In genomic region chr15:63244399-63244798, GRCh38 we compare ENCODE assay signal across 11 cellular contexts. TPM values are rescaled to one million over a fixed set of nuclear protein-coding genes. Genes with fewer than 3 reads are reported as not detected.
A peak's percentile ranks its signal among the peaks of the same experiment; 100 is the strongest.
DNase-seq lines count a peak whose midpoint lies in the region; ATAC-seq and TF ChIP-seq lines count a peak whose summit lies in the region.
"Had no signal": no experiment of that assay in that cellular context is flagged by ENCODE, and none has a peak within 500 bp of the region (broad histone marks: within the 10 kb centered on the region; RNA-seq: fewer than 3 reads in every experiment).

No MANE protein-coding gene starts in this region.

- H3K9ac ChIP-seq in adipocyte (ENCODE audit: low read length) (peak overlapping the region; percentile 7), skeletal muscle satellite cell (ENCODE audit: low read depth, low read length) (peak overlapping the region; percentile 60)

- H3K9me3 ChIP-seq in adipocyte (ENCODE audit: control insufficient read depth, low read length), result no peaks in the 10 kb centered on the region
- H3K9me3 ChIP-seq in right cardiac atrium (ENCODE audit: control insufficient read depth, low read length), result no peaks in the 10 kb centered on the region
- no peaks in the 10 kb centered on the region for H3K9me3 ChIP-seq in skeletal muscle satellite cell (replicated peaks; ENCODE audit: low read length)

- H3K4me3 ChIP-seq in adipocyte (ENCODE audit: low read length) (peak overlapping the region; percentile 22), right cardiac atrium (ENCODE audit: low read length) (no peak overlapping the region), skeletal muscle satellite cell (ENCODE audit: low read length) (no peak overlapping the region)

- intact Hi-C loops in right cardiac atrium (cut with DNase I) (loop anchor here in 1 of 4 donors (10.0 kb wide), 1 partner anchor 90 kb away; the partner anchor contains the start of gene RPS27L), posterior cingulate gyrus (cut with DNase I) (no loop called here)

- H3K27me3 ChIP-seq in adipocyte (replicated peaks; ENCODE audit: control insufficient read depth, insufficient read depth, low read length) (no peaks in the 10 kb centered on the region), right cardiac atrium (ENCODE audit: control insufficient read depth, insufficient read depth) (no peaks in the 10 kb centered on the region), skeletal muscle satellite cell (ENCODE audit: control insufficient read depth, insufficient read depth, low read length) (no peaks in the 10 kb centered on the region)

- DNase-seq in adipocyte (ENCODE audit: low read depth) (no peak), right cardiac atrium (no peak), NCI-H510A treated with DMSO at 0.1 percent for 48 hours (lab: John Stamatoyannopoulos, UW) (no peak), posterior cingulate gyrus (no peak)
- DNase-seq: activated CD4-positive, CD25-positive, alpha-beta regulatory T cell; Karpas-422; left colon had no signal

- TF ChIP-seq RAD21 in Ishikawa (IDR thresholded peaks at IDR 0.05; ENCODE audit: low read depth), result no peak

- peak; percentile 93 for TF ChIP-seq EP300 in Ishikawa (IDR thresholded peaks at IDR 0.05; ENCODE audit: borderline replicate concordance)

- no peaks in the 10 kb centered on the region for H3K36me3 ChIP-seq in adipocyte (ENCODE audit: control insufficient read depth, insufficient read depth, low read length, severe bottlenecking)
- peaks cover 7% of the 10 kb centered on the region for H3K36me3 ChIP-seq in skeletal muscle satellite cell (ENCODE audit: insufficient read depth, low read length)

- H3K4me1 ChIP-seq in adipocyte (ENCODE audit: control insufficient read depth, insufficient read depth, low read length), result peaks cover 58% of the 10 kb centered on the region
- peaks cover 6% of the 10 kb centered on the region for H3K4me1 ChIP-seq in right cardiac atrium (ENCODE audit: control insufficient read depth, insufficient read depth, low read length)
- peaks cover 41% of the 10 kb centered on the region for H3K4me1 ChIP-seq in skeletal muscle satellite cell (ENCODE audit: control insufficient read depth, insufficient read depth, low read length)

- peak overlapping the region; percentile 47 for H3K4me2 ChIP-seq in skeletal muscle satellite cell (ENCODE audit: low read length)

- 29% methylated on average over 4 of the region's 4 CpGs for WGBS in right cardiac atrium

- ATAC-seq in right cardiac atrium (peak; percentile 58 to 70), HG03196 (IDR thresholded peaks at IDR 0.05; ENCODE audit: unreplicated experiment) (no peak), HG03442 (IDR thresholded peaks at IDR 0.05; ENCODE audit: unreplicated experiment) (no peak)
- ATAC-seq: left colon had no signal

- H3K27ac ChIP-seq in right cardiac atrium (ENCODE audit: low read length), result no peak overlapping the region

TF ChIP-seq in Ishikawa, 13 proteins besides CTCF, POLR2A, EP300 and RAD21:
- no peak for TF ChIP-seq EGR1 (IDR thresholded peaks at IDR 0.05)
- no peak for TF ChIP-seq CEBPB (IDR thresholded peaks at IDR 0.05)
- peak; percentile 97 for TF ChIP-seq TEAD4 (IDR thresholded peaks at IDR 0.05)
- TF ChIP-seq TAF1 (IDR thresholded peaks at IDR 0.05; ENCODE audit: low read depth), result no peak
- no peak for TF ChIP-seq YY1 (IDR thresholded peaks at IDR 0.05; ENCODE audit: low read depth)
- TF ChIP-seq MAX (IDR thresholded peaks at IDR 0.05), result peak; percentile 65; the same call in 1 of the 2 replicates
- TF ChIP-seq USF1 (IDR thresholded peaks at IDR 0.05), result 0 out of 2 replicates have a peak, but pooled peaks have one; percentile 38
- TF ChIP-seq FOXM1 (IDR thresholded peaks at IDR 0.05; ENCODE audit: borderline replicate concordance, low read depth), result peak; percentile 80; the same call in 1 of the 2 replicates
- peak; percentile 51; the same call in 1 of the 2 replicates for TF ChIP-seq NFIC (IDR thresholded peaks at IDR 0.05)
- TF ChIP-seq REST (IDR thresholded peaks at IDR 0.05; ENCODE audit: low read depth), result no peak
- TF ChIP-seq ZBTB7A (IDR thresholded peaks at IDR 0.05; ENCODE audit: low read depth), result no peak
- no peak for TF ChIP-seq CREB1 (IDR thresholded peaks at IDR 0.05; ENCODE audit: low read depth)
- TF ChIP-seq TCF12 (IDR thresholded peaks at IDR 0.05; ENCODE audit: low read depth), result peak; percentile 83

RNA-seq across cellular contexts. Expression of gene APH1B, which starts 33.0 kb away (rescaled TPM):
- total RNA-seq in right cardiac atrium, result 10 to 100 TPM; 10.4 to 13.4 (median 10.9) TPM
- polyA plus RNA-seq in right cardiac atrium, result 6.0 TPM
- 9.4 and 16.0 TPM in 2 replicates for total RNA-seq in skeletal muscle satellite cell (2012; rRNA removed)

RNA-seq across cellular contexts. Expression of gene RAB8B, which starts 55.0 kb away (rescaled TPM):
- total RNA-seq in right cardiac atrium, result 10 to 100 TPM; 16.1 to 21.5 (median 19.3) TPM
- 7.2 TPM for polyA plus RNA-seq in right cardiac atrium
- total RNA-seq in skeletal muscle satellite cell (2012; rRNA removed), result 31.5 and 46.1 TPM in 2 replicates

Comparison
In these comparisons a context has a peak if more than half of its experiments do, and no peak if none do; other contexts are left out.
1. ATAC-seq: peak in right cardiac atrium (2 of 2); none in HG03196 (single experiment) and HG03442 (single experiment).